In the genomic region with DNA sequence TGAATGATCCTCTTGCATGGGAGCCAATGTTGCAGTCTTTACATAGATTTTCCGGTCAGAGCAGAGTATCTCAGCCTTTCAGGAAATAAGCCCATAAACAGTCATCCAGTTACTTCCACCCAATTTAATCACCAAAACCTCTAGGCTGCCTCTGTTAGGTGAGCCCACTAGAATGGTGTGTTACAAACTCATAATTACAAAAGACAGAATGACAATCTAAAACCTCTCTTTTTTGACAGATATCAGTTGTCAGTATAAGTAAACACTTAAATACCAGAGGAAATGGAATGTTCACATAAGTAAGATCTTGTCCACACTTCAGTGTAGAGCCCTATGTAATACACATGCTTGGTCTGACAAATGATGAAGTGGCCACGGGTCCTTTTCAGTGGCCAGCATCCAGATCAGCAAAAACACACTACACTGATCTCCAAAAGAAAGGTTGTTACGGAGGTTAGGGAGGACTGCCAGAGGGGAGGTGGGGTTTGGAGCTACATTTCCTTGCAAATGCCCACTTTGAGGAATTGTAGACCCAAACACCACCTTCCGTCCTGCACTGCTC, we compare ENCODE assay signal across 29 cellular contexts.
A peak's percentile ranks its signal among the peaks of the same experiment; 100 is the strongest.
DNase-seq lines count a peak whose midpoint lies in the region; ATAC-seq and TF ChIP-seq lines count a peak whose summit lies in the region.
"Had no signal": no experiment of that assay in that cellular context is flagged by ENCODE, and none has a peak within 500 bp of the region (broad histone marks: within the 10 kb centered on the region; RNA-seq: fewer than 3 reads in every experiment).

No MANE protein-coding gene starts in this region.

- no peaks in the 10 kb centered on the region for H3K36me3 Mint-ChIP-seq in activated T-cell treated with anti-CD3 and anti-CD28 coated beads, Interleukin-2, amount 50 U/mL, for 24 hours (ENCODE audit: low read depth)
- H3K36me3 Mint-ChIP-seq: CD14-positive monocyte; immature natural killer cell; stimulated activated memory B cell treated with anti-CD40 and anti-IgM and Interleukin-4, amounts not matched to agents 10 μg/mL and 1 μg/mL and 100 μg/mL, for 72 hours had no signal

- H3K4me1 ChIP-seq in HEK293 (ENCODE audit: control insufficient read depth, insufficient read depth, low read length): no peaks in the 10 kb centered on the region
- H3K4me1 ChIP-seq: foreskin keratinocyte had no signal

- H3K27ac ChIP-seq in HEK293 (ENCODE audit: extremely low read depth, low read depth, low read length) (no peak overlapping the region), WERI-Rb-1 (no peak overlapping the region)
- H3K27ac ChIP-seq: foreskin keratinocyte, hepatocyte, thoracic aorta had no signal

- DNase-seq in DMS53 treated with DMSO at 0.1 percent for 48 hours (lab: John Stamatoyannopoulos, UW; ENCODE audit: unreplicated experiment): peak; percentile 45
- DNase-seq in NCI-H69 (lab: John Stamatoyannopoulos, UW): peak; percentile 54
- DNase-seq in dermis blood vessel endothelial cell: peak; percentile 57
- no peak for DNase-seq in left colon
- DNase-seq in WERI-Rb-1: no peak
- no peak for DNase-seq in activated T-cell treated with anti-CD3 and anti-CD28 coated beads, Interleukin-2, amount 50 U/mL, for 24 hours
- no peak for DNase-seq in NCI-H774 (lab: John Stamatoyannopoulos, UW)
- DNase-seq: activated B cell treated with CpG ODN at 0.5 μM for 24 hours; activated CD8-positive, alpha-beta T cell treated with anti-CD3 and anti-CD28 coated beads for 36 hours; activated naive CD4-positive, alpha-beta T cell treated with anti-CD3 and anti-CD28 coated beads, Interleukin-2, amount 50 U/mL, for 16 hours; activated T-cell treated with anti-CD3 and anti-CD28 coated beads, Interleukin-2, amount 50 U/mL, for 4 hours; aorta; central memory CD4-positive, alpha-beta T cell; foreskin keratinocyte; immature natural killer cell; Karpas-422; left ventricle myocardium superior; NCI-H1048; NCI-H524 treated with DMSO at 0.1 percent for 48 hours; stimulated activated CD4-positive, alpha-beta T cell treated with anti-CD3 and anti-CD28 coated beads, Interleukin-2, amount 100 ng/mL, for 24 hours had no signal

- no peak overlapping the region for H3K4me3 ChIP-seq in HEK293 (ENCODE audit: low read depth, low read length)
- no peak overlapping the region for H3K4me3 ChIP-seq in WERI-Rb-1 (ENCODE audit: low read depth, low read length)
- H3K4me3 ChIP-seq: hepatocyte, thoracic aorta had no signal

- ATAC-seq in left colon: no peak
- ATAC-seq: activated CD8-positive, alpha-beta T cell treated with anti-CD3 and anti-CD28 coated beads for 36 hours; foreskin keratinocyte; HCT116; left ventricle myocardium superior; SK-N-SH treated with all-trans-retinoic acid at 6 μM for 48 hours; stimulated activated memory B cell treated with anti-CD40 and anti-IgM and Interleukin-4, amounts not matched to agents 10 μg/mL and 1 μg/mL and 100 μg/mL, for 72 hours had no signal

- POLR2A ChIA-PET in HEK293 (lab: Yijun Ruan, JAX): no interaction called here

- no peaks in the 10 kb centered on the region for H3K36me3 ChIP-seq in HEK293 (ENCODE audit: control insufficient read depth in 2 of 2, insufficient read depth in 1 of 2, low read length in 2 of 2)
- no peaks in the 10 kb centered on the region for H3K36me3 ChIP-seq in WERI-Rb-1
- H3K36me3 ChIP-seq: thoracic aorta had no signal

- no peaks in the 10 kb centered on the region for H3K4me1 Mint-ChIP-seq in activated T-cell treated with anti-CD3 and anti-CD28 coated beads, Interleukin-2, amount 50 U/mL, for 24 hours (ENCODE audit: low read depth)
- H3K4me1 Mint-ChIP-seq: CD14-positive monocyte; immature natural killer cell; stimulated activated memory B cell treated with anti-CD40 and anti-IgM and Interleukin-4, amounts not matched to agents 10 μg/mL and 1 μg/mL and 100 μg/mL, for 72 hours had no signal

- no peaks in the 10 kb centered on the region for H3K9me3 Mint-ChIP-seq in activated T-cell treated with anti-CD3 and anti-CD28 coated beads, Interleukin-2, amount 50 U/mL, for 24 hours
- H3K9me3 Mint-ChIP-seq: activated B cell treated with CpG ODN at 0.5 μM for 24 hours; activated CD8-positive, alpha-beta T cell treated with anti-CD3 and anti-CD28 coated beads for 36 hours; activated T-cell treated with anti-CD3 and anti-CD28 coated beads, Interleukin-2, amount 50 U/mL, for 4 hours; immature natural killer cell; neural crest cell; stimulated activated memory B cell treated with anti-CD40 and anti-IgM and Interleukin-4, amounts not matched to agents 10 μg/mL and 1 μg/mL and 100 μg/mL, for 72 hours; T-helper 2 cell treated with Interferon-gamma antibody and Interleukin-4, amounts not matched to agents 5 μg/mL and 100 μg/mL, for 36 hours had no signal

- H3K27me3 Mint-ChIP-seq in activated T-cell treated with anti-CD3 and anti-CD28 coated beads, Interleukin-2, amount 50 U/mL, for 24 hours: peaks cover 31% of the 10 kb centered on the region

- CTCF ChIA-PET in HEK293 (lab: Yijun Ruan, JAX): no interaction called here

- H3K27me3 ChIP-seq in WERI-Rb-1 (ENCODE audit: insufficient read depth, low read depth, severe bottlenecking): no peaks in the 10 kb centered on the region
- H3K27me3 ChIP-seq: foreskin keratinocyte, hepatocyte had no signal

- intact Hi-C loops in left colon (cut with DNase I, micrococcal nuclease): no loop called here

- H3K9me3 ChIP-seq in HEK293 (ENCODE audit: control insufficient read depth, insufficient read depth, low read depth, low read length) (no peaks in the 10 kb centered on the region), WERI-Rb-1 (ENCODE audit: severe bottlenecking) (no peaks in the 10 kb centered on the region)
- H3K9me3 ChIP-seq: thoracic aorta had no signal

- H3K27ac Mint-ChIP-seq in activated T-cell treated with anti-CD3 and anti-CD28 coated beads, Interleukin-2, amount 50 U/mL, for 24 hours: no peak overlapping the region
- H3K27ac Mint-ChIP-seq: activated B cell treated with CpG ODN at 0.5 μM for 24 hours; activated CD8-positive, alpha-beta T cell treated with anti-CD3 and anti-CD28 coated beads for 36 hours; CD14-positive monocyte; immature natural killer cell; stimulated activated memory B cell treated with anti-CD40 and anti-IgM and Interleukin-4, amounts not matched to agents 10 μg/mL and 1 μg/mL and 100 μg/mL, for 72 hours; T-helper 2 cell treated with Interferon-gamma antibody and Interleukin-4, amounts not matched to agents 5 μg/mL and 100 μg/mL, for 36 hours had no signal

- no peak for TF ChIP-seq CTCF in HEK293 (tag by site-specific recombination; IDR thresholded peaks at IDR 0.05)
- no peak for TF ChIP-seq CTCF in WERI-Rb-1 (IDR thresholded peaks at IDR 0.05; ENCODE audit: low read depth, low read length)

- H3K4me3 Mint-ChIP-seq in activated T-cell treated with anti-CD3 and anti-CD28 coated beads, Interleukin-2, amount 50 U/mL, for 24 hours: no peak overlapping the region
- H3K4me3 Mint-ChIP-seq: activated B cell treated with CpG ODN at 0.5 μM for 24 hours; activated CD8-positive, alpha-beta T cell treated with anti-CD3 and anti-CD28 coated beads for 36 hours; activated T-cell treated with anti-CD3 and anti-CD28 coated beads, Interleukin-2, amount 50 U/mL, for 4 hours; CD14-positive monocyte; immature natural killer cell; neural crest cell; stimulated activated memory B cell treated with anti-CD40 and anti-IgM and Interleukin-4, amounts not matched to agents 10 μg/mL and 1 μg/mL and 100 μg/mL, for 72 hours; T-helper 2 cell treated with Interferon-gamma antibody and Interleukin-4, amounts not matched to agents 5 μg/mL and 100 μg/mL, for 36 hours had no signal

TF ChIP-seq in HEK293, 187 proteins besides CTCF, POLR2A, EP300 and RAD21 (continues in another document):
- TF ChIP-seq WT1 (tag by site-specific recombination; IDR thresholded peaks at IDR 0.05): peak; percentile 62
- TF ChIP-seq, protein P1, sequence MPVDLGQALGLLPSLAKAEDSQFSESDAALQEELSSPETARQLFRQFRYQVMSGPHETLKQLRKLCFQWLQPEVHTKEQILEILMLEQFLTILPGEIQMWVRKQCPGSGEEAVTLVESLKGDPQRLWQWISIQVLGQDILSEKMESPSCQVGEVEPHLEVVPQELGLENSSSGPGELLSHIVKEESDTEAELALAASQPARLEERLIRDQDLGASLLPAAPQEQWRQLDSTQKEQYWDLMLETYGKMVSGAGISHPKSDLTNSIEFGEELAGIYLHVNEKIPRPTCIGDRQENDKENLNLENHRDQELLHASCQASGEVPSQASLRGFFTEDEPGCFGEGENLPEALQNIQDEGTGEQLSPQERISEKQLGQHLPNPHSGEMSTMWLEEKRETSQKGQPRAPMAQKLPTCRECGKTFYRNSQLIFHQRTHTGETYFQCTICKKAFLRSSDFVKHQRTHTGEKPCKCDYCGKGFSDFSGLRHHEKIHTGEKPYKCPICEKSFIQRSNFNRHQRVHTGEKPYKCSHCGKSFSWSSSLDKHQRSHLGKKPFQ (tag by site-specific recombination; IDR thresholded peaks at IDR 0.05): no peak
- peak; percentile 76 for TF ChIP-seq SP7 (tag by site-specific recombination; IDR thresholded peaks at IDR 0.05)
- TF ChIP-seq, protein P2, sequence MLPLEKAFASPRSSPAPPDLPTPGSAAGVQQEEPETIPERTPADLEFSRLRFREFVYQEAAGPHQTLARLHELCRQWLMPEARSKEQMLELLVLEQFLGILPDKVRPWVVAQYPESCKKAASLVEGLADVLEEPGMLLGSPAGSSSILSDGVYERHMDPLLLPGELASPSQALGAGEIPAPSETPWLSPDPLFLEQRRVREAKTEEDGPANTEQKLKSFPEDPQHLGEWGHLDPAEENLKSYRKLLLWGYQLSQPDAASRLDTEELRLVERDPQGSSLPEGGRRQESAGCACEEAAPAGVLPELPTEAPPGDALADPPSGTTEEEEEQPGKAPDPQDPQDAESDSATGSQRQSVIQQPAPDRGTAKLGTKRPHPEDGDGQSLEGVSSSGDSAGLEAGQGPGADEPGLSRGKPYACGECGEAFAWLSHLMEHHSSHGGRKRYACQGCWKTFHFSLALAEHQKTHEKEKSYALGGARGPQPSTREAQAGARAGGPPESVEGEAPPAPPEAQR (tag by site-specific recombination; IDR thresholded peaks at IDR 0.05): no peak
- peak; percentile 56; the same call in 1 of the 2 replicates for TF ChIP-seq OSR2 (tag by site-specific recombination; IDR thresholded peaks at IDR 0.05)
- TF ChIP-seq BCL11A (tag by site-specific recombination; IDR thresholded peaks at IDR 0.05; ENCODE audit: low read depth): no peak
- TF ChIP-seq ZNF184 (tag by site-specific recombination; IDR thresholded peaks at IDR 0.05): peak; percentile 19; the same call in 1 of the 2 replicates
- TF ChIP-seq ZNF175 (tag by site-specific recombination; IDR thresholded peaks at IDR 0.05): no peak
- peak; percentile 65; the same call in 1 of the 2 replicates for TF ChIP-seq ZNF394 (tag by site-specific recombination; IDR thresholded peaks at IDR 0.05; ENCODE audit: borderline replicate concordance)
- TF ChIP-seq OVOL3 (tag by site-specific recombination; IDR thresholded peaks at IDR 0.05): no peak
- no peak for TF ChIP-seq ZNF596 (tag by site-specific recombination; IDR thresholded peaks at IDR 0.05)
- TF ChIP-seq ZBTB8A (tag by site-specific recombination; IDR thresholded peaks at IDR 0.05): peak; percentile 59
- peak; percentile 98 for TF ChIP-seq ZNF600 (tag by site-specific recombination; IDR thresholded peaks at IDR 0.05)

Comparison
In these comparisons a context has a peak if more than half of its experiments do, and no peak if none do; other contexts are left out.
1. DNase-seq: peak in DMS53 treated with DMSO at 0.1 percent for 48 hours (single experiment), NCI-H69 (single experiment) and dermis blood vessel endothelial cell (single experiment); none in left colon (0 of 2), WERI-Rb-1 (single experiment), activated T-cell treated with anti-CD3 and anti-CD28 coated beads, Interleukin-2, amount 50 U/mL, for 24 hours (single experiment) and NCI-H774 (single experiment).